Comparison of ENCODE assay signal across 8 cellular contexts in genomic region chr5:179806250-179807045, GRCh38. TPM values are rescaled to one million over a fixed set of nuclear protein-coding genes. Genes with fewer than 3 reads are reported as not detected.
A peak's percentile ranks its signal among the peaks of the same experiment; 100 is the strongest.
DNase-seq lines count a peak whose midpoint lies in the region; ATAC-seq and TF ChIP-seq lines count a peak whose summit lies in the region.

MGAT4B (minus strand) TSS chr5:179806866; CDS start chr5:179806583, 283 bp downstream.

- TF ChIP-seq CTCF in BJ (IDR thresholded peaks at IDR 0.05; ENCODE audit: insufficient read depth, low read depth, low read length) (no peak), mesothelial cell of epicardium (IDR thresholded peaks at IDR 0.05; ENCODE audit: unreplicated experiment) (no peak)

- H3K27me3 Mint-ChIP-seq in mesothelial cell of epicardium (ENCODE audit: low read depth) = no peaks in the 10 kb centered on the region

- peaks cover 8% of the 10 kb centered on the region; the same call in 1 of the 2 replicates for H3K36me3 ChIP-seq in BJ (ENCODE audit: control insufficient read depth, insufficient read depth, low read length)

- H3K4me3 ChIP-seq in BJ (ENCODE audit: low read depth, low read length) = peak within 1 kb of the TSS; percentile 91

- peaks cover 29% of the 10 kb centered on the region for H3K4me1 Mint-ChIP-seq in mesothelial cell of epicardium

- H3K27ac Mint-ChIP-seq in mesothelial cell of epicardium = no peak within 1 kb of the TSS

- no peaks in the 10 kb centered on the region for H3K9me3 Mint-ChIP-seq in mesothelial cell of epicardium

- CTCF ChIA-PET in BJ (lab: Yijun Ruan, JAX) = interaction anchor here (2.2 kb wide), 1 partner anchor 9 kb away, joined by 6 read pairs; no protein-coding TSS in a partner anchor

- H3K36me3 Mint-ChIP-seq in mesothelial cell of epicardium = peaks cover 4% of the 10 kb centered on the region

- peak within 1 kb of the TSS; percentile 73 for H3K4me3 Mint-ChIP-seq in mesothelial cell of epicardium

- no peaks in the 10 kb centered on the region for H3K27me3 ChIP-seq in BJ (ENCODE audit: control insufficient read depth, insufficient read depth, low read length)

- DNase-seq in BJ (ENCODE audit: low read depth) (no peak), NCI-H446 treated with DMSO at 0.1 percent for 48 hours (lab: John Stamatoyannopoulos, UW) (peak; percentile 14), epithelial cell of prostate (ENCODE audit: low read depth, low spot score) (no peak), mesothelial cell of epicardium (ENCODE audit: low spot score in 2 of 2, unreplicated experiment in 2 of 2) (peak in 1 of 2 experiments; percentile 67), stromal cell of bone marrow (ENCODE audit: low read depth) (peak; percentile 63)
- DNase-seq in activated CD8-positive, alpha-beta memory T cell treated with anti-CD3 and anti-CD28 coated beads, Interleukin-2, amount 50 U/mL, for 48 hours = peak; percentile 84

- H3K27ac ChIP-seq in epithelial cell of prostate = peak within 1 kb of the TSS; percentile 92

- POLR2A ChIA-PET in BJ (lab: Charles Lee) = interaction anchor here (1.0 kb wide), 1 partner anchor 14 kb away, joined by 3 read pairs; the partner anchor contains the start of gene SQSTM1

- ATAC-seq in GM19023 (IDR thresholded peaks at IDR 0.05; ENCODE audit: unreplicated experiment) = peak; percentile 74
- peak; percentile 53 for ATAC-seq in HG03103 (IDR thresholded peaks at IDR 0.05; ENCODE audit: low read depth, unreplicated experiment)

RNA-seq across cellular contexts. Expression of gene MGAT4B, which starts in this region (rescaled TPM):
- 91.7 and 131 TPM in 2 replicates for polyA plus RNA-seq in BJ (2011; rRNA removed)
- polyA minus RNA-seq in BJ (2011; rRNA and poly(A)+ RNA removed) = 96.3 and 122 TPM in 2 replicates
- 131 to 133 TPM (median 131 TPM) in 3 replicates for total RNA-seq in mesothelial cell of epicardium

Comparison
In these comparisons a context has a peak if more than half of its experiments do, and no peak if none do; other contexts are left out.
1. DNase-seq: peak in NCI-H446 treated with DMSO at 0.1 percent for 48 hours (single experiment), activated CD8-positive, alpha-beta memory T cell treated with anti-CD3 and anti-CD28 coated beads, Interleukin-2, amount 50 U/mL, for 48 hours (single experiment) and stromal cell of bone marrow (single experiment); none in BJ (single experiment) and epithelial cell of prostate (single experiment).